Comparison of ENCODE assay signal across 14 cellular contexts in the genomic region with DNA sequence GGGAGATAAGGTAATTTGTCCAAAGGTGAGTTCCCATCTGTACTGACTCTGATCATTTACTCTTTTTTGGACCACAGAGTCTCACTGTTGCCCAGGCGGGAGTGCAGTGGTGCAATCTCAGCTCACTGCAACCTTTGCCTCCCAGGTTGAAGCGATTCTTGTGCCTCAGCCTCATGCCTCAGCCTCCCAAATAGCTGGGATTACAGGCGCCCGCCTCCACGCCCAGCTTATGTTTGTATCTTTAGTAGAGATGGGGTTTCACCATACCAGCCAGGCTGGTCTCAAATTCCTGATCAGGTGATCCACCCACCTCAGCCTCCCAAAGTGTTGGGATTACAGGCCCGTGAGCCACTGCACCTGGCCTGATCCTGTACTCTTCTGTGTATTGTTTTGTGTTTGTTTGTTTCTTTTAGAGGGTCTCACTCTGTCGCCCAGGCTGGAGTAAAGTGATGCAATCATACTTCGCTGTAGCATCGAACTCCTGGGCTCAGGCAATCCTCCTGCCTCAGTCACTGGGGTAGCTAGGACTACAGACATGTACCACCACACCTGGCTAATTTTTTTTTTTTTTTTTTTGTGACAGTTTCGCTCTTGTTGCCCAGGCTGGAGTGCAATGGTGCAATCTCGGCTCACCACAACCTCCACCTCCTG. TPM values are rescaled to one million over a fixed set of nuclear protein-coding genes. Genes with fewer than 3 reads are reported as not detected.
DNase-seq lines count a peak whose midpoint lies in the region; ATAC-seq and TF ChIP-seq lines count a peak whose summit lies in the region.
"Had no signal": no experiment of that assay in that cellular context is flagged by ENCODE, and none has a peak within 500 bp of the region (broad histone marks: within the 10 kb centered on the region; RNA-seq: fewer than 3 reads in every experiment).

No MANE protein-coding gene starts in this region.

- no peaks in the 10 kb centered on the region for H3K27me3 ChIP-seq in BLaER1 treated with 17β-estradiol and CSF1 and Interleukin-3, amounts not matched to agents 10 nM and 100 nM
- H3K27me3 ChIP-seq in DOHH2 (ENCODE audit: control insufficient read depth, low read length) (no peaks in the 10 kb centered on the region), uterus (no peaks in the 10 kb centered on the region)
- H3K27me3 ChIP-seq in effector memory CD4-positive, alpha-beta T cell (replicated peaks; ENCODE audit: control insufficient read depth, insufficient read depth, low read length, poor library complexity, severe bottlenecking): no peaks in the 10 kb centered on the region
- H3K27me3 ChIP-seq: right atrium auricular region had no signal

- H3K36me3 Mint-ChIP-seq in activated CD4-positive, alpha-beta memory T cell treated with anti-CD3 and anti-CD28 coated beads for 36 hours: peaks cover 81% of the 10 kb centered on the region
- H3K36me3 Mint-ChIP-seq in memory B cell: peaks cover 20% of the 10 kb centered on the region

- no peak for TF ChIP-seq POLR2A in uterus (IDR thresholded peaks at IDR 0.05)

- H3K79me2 ChIP-seq in DOHH2 (ENCODE audit: control insufficient read depth, low read length): peaks cover 76% of the 10 kb centered on the region

- CTCF ChIA-PET in activated CD4-positive, alpha-beta memory T cell treated with anti-CD3 and anti-CD28 coated beads for 36 hours (lab: Charles Lee): interaction anchor here (0.6 to 1.9 kb wide), 5 partner anchors 15 to 239 kb away, joined by 3 to 12 read pairs (median 5); a partner anchor contains a TSS

- no peaks in the 10 kb centered on the region for H3K9me3 ChIP-seq in BLaER1 treated with 17β-estradiol and CSF1 and Interleukin-3, amounts not matched to agents 10 nM and 100 nM (replicated peaks in 1 of 11)
- H3K9me3 ChIP-seq in DOHH2 (ENCODE audit: control insufficient read depth, insufficient read depth, low read length): no peaks in the 10 kb centered on the region
- H3K9me3 ChIP-seq in uterus: no peaks in the 10 kb centered on the region
- H3K9me3 ChIP-seq in effector memory CD4-positive, alpha-beta T cell (ENCODE audit: control insufficient read depth, low read length): no peaks in the 10 kb centered on the region
- H3K9me3 ChIP-seq: right atrium auricular region had no signal

- H3K4me2 ChIP-seq in BLaER1 treated with 17β-estradiol and CSF1 and Interleukin-3, amounts not matched to agents 10 nM and 100 nM: peak overlapping the region; percentile 79 to 100 (median 91)
- peak overlapping the region; percentile 90; the same call in 1 of the 2 replicates for H3K4me2 ChIP-seq in DOHH2 (ENCODE audit: low read length)

- intact Hi-C loops in activated CD4-positive, alpha-beta memory T cell treated with anti-CD3 and anti-CD28 coated beads for 36 hours (cut with micrococcal nuclease): loop anchor here (5.0 kb wide), 1 partner anchor 268 kb away; a partner anchor contains a TSS
- intact Hi-C loops in uterus (cut with DNase I; ENCODE audit: low total_unique reads): no loop called here

- peaks cover 18 to 44% (median 32%) of the 10 kb centered on the region in 10 experiments for H3K4me1 ChIP-seq in BLaER1 treated with 17β-estradiol and CSF1 and Interleukin-3, amounts not matched to agents 10 nM and 100 nM
- H3K4me1 ChIP-seq in DOHH2 (ENCODE audit: control insufficient read depth, low read length) (peaks cover 39% of the 10 kb centered on the region), uterus (peaks cover 0 to 5% of the 10 kb centered on the region in 2 donors)
- H3K4me1 ChIP-seq in effector memory CD4-positive, alpha-beta T cell (ENCODE audit: control insufficient read depth, insufficient read depth, low read length, poor library complexity, severe bottlenecking): peaks cover 12% of the 10 kb centered on the region

- DNase-seq in activated CD4-positive, alpha-beta memory T cell treated with anti-CD3 and anti-CD28 coated beads for 36 hours: no peak
- DNase-seq in memory B cell (ENCODE audit: low spot score in 2 of 2): no peak
- DNase-seq in C1 segment of cervical spinal cord (lab: John Stamatoyannopoulos, UW): no peak
- DNase-seq in uterus: no peak
- DNase-seq in effector memory CD4-positive, alpha-beta T cell: no peak
- DNase-seq: activated CD4-positive, alpha-beta T cell treated with anti-CD3 and anti-CD28 coated beads for 1 hour; dermis blood vessel endothelial cell; KBM-7; NCI-H187 had no signal

- ATAC-seq in memory B cell (ENCODE audit: low read depth): no peak
- ATAC-seq in GM18870 (IDR thresholded peaks at IDR 0.05; ENCODE audit: unreplicated experiment): no peak

- H3K4me3 ChIP-seq in BLaER1 treated with 17β-estradiol and CSF1 and Interleukin-3, amounts not matched to agents 10 nM and 100 nM: peak overlapping the region in 9 of 10 experiments; percentile 77 to 95 (median 91); a peak in 11 of 20 replicates
- peak overlapping the region; percentile 3; the same call in 1 of the 2 replicates for H3K4me3 ChIP-seq in DOHH2 (ENCODE audit: low read length)
- no peak overlapping the region for H3K4me3 ChIP-seq in uterus
- H3K4me3 ChIP-seq in effector memory CD4-positive, alpha-beta T cell (ENCODE audit: insufficient read depth, low read depth, low read length, poor library complexity, severe bottlenecking): no peak overlapping the region
- H3K4me3 ChIP-seq: right atrium auricular region had no signal

- peaks cover 47 to 84% (median 77%) of the 10 kb centered on the region in 11 experiments for H3K36me3 ChIP-seq in BLaER1 treated with 17β-estradiol and CSF1 and Interleukin-3, amounts not matched to agents 10 nM and 100 nM
- H3K36me3 ChIP-seq in DOHH2 (ENCODE audit: control insufficient read depth, low read length): peaks cover 95% of the 10 kb centered on the region
- H3K36me3 ChIP-seq in uterus: peaks cover 0 to 2% of the 10 kb centered on the region in 2 donors
- H3K36me3 ChIP-seq in effector memory CD4-positive, alpha-beta T cell (ENCODE audit: control insufficient read depth, insufficient read depth, low read length): peaks cover 32% of the 10 kb centered on the region

- peaks cover 26% of the 10 kb centered on the region for H3F3A ChIP-seq in DOHH2 (ENCODE audit: control insufficient read depth, insufficient read depth)

- H3K9me2 ChIP-seq in DOHH2 (replicated peaks; ENCODE audit: control insufficient read depth, low read length): no peaks in the 10 kb centered on the region

- no peaks in the 10 kb centered on the region for H3K9me3 Mint-ChIP-seq in activated CD4-positive, alpha-beta memory T cell treated with anti-CD3 and anti-CD28 coated beads for 36 hours
- no peaks in the 10 kb centered on the region for H3K9me3 Mint-ChIP-seq in memory B cell

- H3K4me3 Mint-ChIP-seq in activated CD4-positive, alpha-beta memory T cell treated with anti-CD3 and anti-CD28 coated beads for 36 hours: peak overlapping the region; percentile 62
- peak overlapping the region; percentile 41 for H3K4me3 Mint-ChIP-seq in memory B cell

- H3K27ac ChIP-seq in BLaER1 treated with 17β-estradiol and CSF1 and Interleukin-3, amounts not matched to agents 10 nM and 100 nM: no peak overlapping the region
- H3K27ac ChIP-seq in DOHH2 (ENCODE audit: low read depth, low read length) (no peak overlapping the region), uterus (no peak overlapping the region)
- H3K27ac ChIP-seq in effector memory CD4-positive, alpha-beta T cell (ENCODE audit: insufficient read depth, low read length, poor library complexity, severe bottlenecking): no peak overlapping the region
- H3K27ac ChIP-seq: right atrium auricular region, SK-N-MC had no signal

- peak overlapping the region; percentile 56 for H3K27ac Mint-ChIP-seq in activated CD4-positive, alpha-beta memory T cell treated with anti-CD3 and anti-CD28 coated beads for 36 hours
- no peak overlapping the region for H3K27ac Mint-ChIP-seq in memory B cell

- TF ChIP-seq CTCF in DOHH2 (IDR thresholded peaks at IDR 0.05; ENCODE audit: low read depth, low read length, poor library complexity, severe bottlenecking) (no peak), uterus (IDR thresholded peaks at IDR 0.05) (no peak)

- POLR2A ChIA-PET in activated CD4-positive, alpha-beta memory T cell treated with anti-CD3 and anti-CD28 coated beads for 36 hours (lab: Charles Lee): interaction anchor here (1.1 kb wide), 1 partner anchor 20 kb away, joined by 3 read pairs; no protein-coding TSS in a partner anchor

- no peaks in the 10 kb centered on the region for H3K27me3 Mint-ChIP-seq in activated CD4-positive, alpha-beta memory T cell treated with anti-CD3 and anti-CD28 coated beads for 36 hours
- H3K27me3 Mint-ChIP-seq in memory B cell: no peaks in the 10 kb centered on the region

- H3K4me1 Mint-ChIP-seq in activated CD4-positive, alpha-beta memory T cell treated with anti-CD3 and anti-CD28 coated beads for 36 hours (ENCODE audit: low read depth): peaks cover 63% of the 10 kb centered on the region
- peaks cover 25% of the 10 kb centered on the region for H3K4me1 Mint-ChIP-seq in memory B cell

- peak overlapping the region in 9 of 11 experiments; percentile 1 to 96 (median 90); a peak in 14 of 22 replicates for H3K9ac ChIP-seq in BLaER1 treated with 17β-estradiol and CSF1 and Interleukin-3, amounts not matched to agents 10 nM and 100 nM

- peaks cover 0 to 95% (median 86%) of the 10 kb centered on the region in 11 experiments; a peak in 20 of 22 replicates for H4K20me1 ChIP-seq in BLaER1 treated with 17β-estradiol and CSF1 and Interleukin-3, amounts not matched to agents 10 nM and 100 nM
- H4K20me1 ChIP-seq in DOHH2 (ENCODE audit: control insufficient read depth, insufficient read depth, low read depth, low read length): peaks cover 20% of the 10 kb centered on the region

RNA-seq across cellular contexts. Expression of a gene that starts 2.4 kb away (rescaled TPM):
- 100 to 1,000 TPM; 165 to 168 TPM for total RNA-seq in activated CD4-positive, alpha-beta memory T cell treated with anti-CD3 and anti-CD28 coated beads for 36 hours
- 10 to 100 TPM; 15.4 to 54.0 (median 27.4) TPM for total RNA-seq in uterus

RNA-seq across cellular contexts. Expression of a gene that starts 21.8 kb away (rescaled TPM):
- 10 to 100 TPM; 59.1 to 65.9 TPM for total RNA-seq in activated CD4-positive, alpha-beta memory T cell treated with anti-CD3 and anti-CD28 coated beads for 36 hours
- 10 to 100 TPM in 3 of 4 donors, 1 to 10 TPM in 1; 1.8 to 58.2 (median 15.5) TPM for total RNA-seq in uterus

RNA-seq across cellular contexts. Expression of a gene that starts 34.4 kb away (rescaled TPM):
- 10 to 100 TPM; 48.1 to 48.8 TPM for total RNA-seq in activated CD4-positive, alpha-beta memory T cell treated with anti-CD3 and anti-CD28 coated beads for 36 hours
- total RNA-seq in uterus: 100 to 1,000 TPM in 1 of 4 donors, 10 to 100 TPM in 3; 17.4 to 121 (median 43.8) TPM

Comparison
In these comparisons a context has a peak if more than half of its experiments do, and no peak if none do; other contexts are left out.
1. H3K4me3 ChIP-seq: peak in BLaER1 treated with 17β-estradiol and CSF1 and Interleukin-3, amounts not matched to agents 10 nM and 100 nM (9 of 10) and DOHH2 (single experiment); none in uterus (0 of 2) and effector memory CD4-positive, alpha-beta T cell (single experiment).